23 cellular contexts compared by ENCODE assay signal in the genomic region with DNA sequence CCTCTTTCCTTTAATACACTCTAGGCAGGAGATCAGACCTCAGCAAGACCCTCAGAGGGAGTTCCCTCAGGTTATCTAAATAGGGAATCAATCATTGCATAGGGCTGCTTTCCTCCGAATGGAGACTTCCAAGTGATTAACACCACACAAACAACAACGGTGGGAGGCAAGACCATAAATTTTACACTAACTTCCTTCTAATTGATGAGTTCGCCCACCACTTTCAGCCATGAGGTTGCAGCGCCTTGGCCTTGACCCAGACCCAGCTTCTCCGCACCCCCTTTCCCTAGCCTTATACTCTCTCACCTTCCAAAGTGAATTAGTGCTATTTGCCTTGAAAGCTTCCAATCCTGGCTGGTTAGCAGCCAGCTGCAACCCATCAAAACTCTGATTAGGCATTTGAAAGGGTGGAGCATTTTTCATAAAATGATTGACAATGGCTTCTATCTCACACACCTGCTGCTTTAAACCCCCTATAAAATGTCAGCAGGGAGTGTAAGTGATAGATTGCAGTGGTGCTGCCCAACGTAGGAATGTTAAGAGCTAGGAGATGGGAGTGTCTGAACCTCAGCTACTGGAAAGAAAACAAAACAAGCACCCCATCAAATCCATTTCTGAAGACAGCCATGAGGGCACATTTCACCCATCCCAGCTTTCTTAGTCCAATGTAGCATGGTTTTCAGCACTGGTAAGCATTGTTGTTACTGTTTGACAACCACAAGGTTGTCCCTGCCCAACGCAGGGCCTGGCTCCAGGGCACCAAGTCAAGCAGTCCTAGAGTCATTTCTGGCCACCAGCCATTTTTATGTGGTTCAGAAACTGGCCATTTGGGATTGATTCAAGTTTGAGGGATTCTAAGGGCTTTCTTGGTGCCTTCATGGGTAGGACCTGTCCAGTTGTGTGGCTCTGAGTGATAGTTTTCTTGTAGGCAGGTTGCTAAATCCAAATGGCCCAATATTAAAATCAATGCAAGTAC.
"Had no signal": no experiment of that assay in that cellular context is flagged by ENCODE, and none has a peak within 500 bp of the region (broad histone marks: within the 10 kb centered on the region; RNA-seq: fewer than 3 reads in every experiment).

No MANE protein-coding gene starts in this region.

- H3K27ac ChIP-seq: left lung, parathyroid adenoma, right lobe of liver, tibial nerve, uterus had no signal

- H3K79me2 ChIP-seq: parathyroid adenoma had no signal

- H2AFZ ChIP-seq: parathyroid adenoma had no signal

- H3K9ac ChIP-seq: parathyroid adenoma had no signal

- DNase-seq: activated CD4-positive, alpha-beta T cell treated with anti-CD3 and anti-CD28 coated beads for 1 hour; activated CD8-positive, alpha-beta memory T cell treated with anti-CD3 and anti-CD28 coated beads for 24 hours; activated CD8-positive, alpha-beta memory T cell treated with anti-CD3 and anti-CD28 coated beads, Interleukin-2, amount 50 U/mL, for 4 hours; activated T-cell treated with anti-CD3 and anti-CD28 coated beads, Interleukin-2, amount 50 U/mL, for 24 hours; aorta; effector CD4-positive, alpha-beta T cell; erythroblast; foreskin fibroblast; kidney; left lung; nucleus accumbens; right lobe of liver; small intestine; stimulated activated CD4-positive, alpha-beta T cell treated with anti-CD3 and anti-CD28 coated beads, Interleukin-2, amount 100 ng/mL, for 24 hours; stimulated activated naive CD8-positive, alpha-beta T cell treated with anti-CD3 and anti-CD28 coated beads, Interleukin-15, amount 100 ng/mL, for 72 hours; uterus had no signal

- H3K9me3 ChIP-seq: right lobe of liver, tibial nerve, uterus had no signal

- FAIRE-seq: kidney, small intestine, TTC549 had no signal

- H3K36me3 ChIP-seq: left lung, right lobe of liver, tibial nerve, uterus had no signal

- H3K4me3 ChIP-seq: left lung, lung, right lobe of liver, tibial nerve, uterus had no signal

- H3K4me1 ChIP-seq: left lung, parathyroid adenoma, right lobe of liver, tibial nerve, uterus had no signal

- ATAC-seq: activated naive CD4-positive, alpha-beta T cell treated with anti-CD3 and anti-CD28 coated beads, Interleukin-2, amount 50 U/mL, for 72 hours; activated T-helper 17 cell treated with anti-CD3 and anti-CD28 coated beads, Interleukin-2, amount 50 U/mL, for 72 hours; left lung; right lobe of liver; stimulated activated effector memory CD8-positive, alpha-beta T cell treated with anti-CD3 and anti-CD28 coated beads, Interleukin-12 subunit alpha, Interleukin-12 subunit beta, amount 100 ng/mL, for 72 hours; stimulated activated naive CD8-positive, alpha-beta T cell treated with anti-CD3 and anti-CD28 coated beads, Interleukin-15, amount 100 ng/mL, for 72 hours had no signal

- H3K27me3 ChIP-seq: left lung, right lobe of liver, tibial nerve, uterus had no signal
